ENCODE assay signal across 22 cellular contexts in genomic region chr4:100988876-100989275, GRCh38.
"Had no signal": no experiment of that assay in that cellular context is flagged by ENCODE, and none has a peak within 500 bp of the region (broad histone marks: within the 10 kb centered on the region; RNA-seq: fewer than 3 reads in every experiment).

No MANE protein-coding gene starts in this region.

- DNase-seq: caudate nucleus; effector memory CD8-positive, alpha-beta T cell; erythroblast; gastrocnemius medialis; heart right ventricle; hypothalamus; kidney glomerular epithelial cell; mammary epithelial cell; midbrain; psoas muscle; retina; right lobe of liver; spleen; stimulated activated CD4-positive, alpha-beta T cell treated with anti-CD3 and anti-CD28 coated beads, Interleukin-2, amount 100 ng/mL, for 24 hours; stimulated activated CD4-positive, alpha-beta T cell treated with anti-CD3 and anti-CD28 coated beads, Interleukin-4, amount 100 ng/mL, for 4 hours; stimulated activated naive CD4-positive, alpha-beta T cell; stomach; substantia nigra; transverse colon had no signal

- FAIRE-seq: islet of Langerhans had no signal

- H3K27me3 ChIP-seq: gastrocnemius medialis, heart right ventricle, right lobe of liver, spleen, stomach, transverse colon had no signal

- H3K4me3 ChIP-seq: gastrocnemius medialis, heart right ventricle, psoas muscle, right lobe of liver, spleen, stomach, thoracic aorta, transverse colon had no signal

- H3K4me1 ChIP-seq: gastrocnemius medialis, psoas muscle, spleen, stomach, transverse colon had no signal

- H3K9me3 ChIP-seq: gastrocnemius medialis, psoas muscle, right lobe of liver, spleen, stomach, thoracic aorta, transverse colon had no signal

- H3K27ac ChIP-seq: gastrocnemius medialis, heart right ventricle, psoas muscle, right lobe of liver, spleen, stomach, thoracic aorta, transverse colon had no signal

- H3K36me3 ChIP-seq: gastrocnemius medialis, heart right ventricle, right lobe of liver, spleen, stomach, thoracic aorta, transverse colon had no signal

- ATAC-seq: effector memory CD8-positive, alpha-beta T cell; gastrocnemius medialis; heart right ventricle; natural killer cell treated with Interleukin-12 subunit alpha and Interleukin-12 subunit beta and Interleukin-15 and Interleukin-18, amount 100 ng/mL, for 72 hours; psoas muscle; right lobe of liver had no signal
